ENCODE assay signal across 16 cellular contexts in the genomic region with DNA sequence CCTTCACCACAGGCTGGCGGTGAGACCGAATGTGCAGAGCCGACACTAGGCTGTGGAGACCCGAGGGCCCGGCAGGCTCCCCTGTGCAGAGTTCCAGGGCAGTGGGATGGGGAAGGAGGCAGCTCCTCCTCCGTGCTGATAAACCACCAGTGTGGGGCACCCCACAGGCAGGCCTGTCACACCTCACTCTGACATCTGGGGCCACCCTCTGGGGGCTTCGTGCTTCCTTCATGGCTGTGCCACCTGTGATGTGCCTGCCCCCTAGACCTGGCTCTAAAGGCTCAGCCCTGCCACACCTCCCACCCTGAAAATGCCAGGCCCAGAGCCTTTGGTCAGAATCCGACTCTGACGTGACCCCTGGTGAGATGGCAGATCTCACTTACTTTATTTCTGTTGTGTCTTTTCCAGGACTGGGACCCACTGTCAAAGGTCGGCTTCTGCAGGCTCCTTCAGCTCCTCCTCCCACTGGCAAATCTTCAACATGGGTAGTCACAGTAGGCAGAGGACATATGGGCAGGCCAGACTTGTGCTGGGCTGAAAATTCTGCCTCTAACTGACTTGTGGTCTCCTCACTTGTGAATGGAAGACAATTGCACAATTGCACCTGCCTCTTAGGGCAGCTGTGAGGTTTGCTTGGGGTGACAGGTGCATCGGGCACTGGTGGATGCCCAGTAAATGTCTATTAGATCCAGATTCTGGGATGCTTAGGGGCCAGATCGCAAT.
"Had no signal": no experiment of that assay in that cellular context is flagged by ENCODE, and none has a peak within 500 bp of the region (broad histone marks: within the 10 kb centered on the region; RNA-seq: fewer than 3 reads in every experiment).

No MANE protein-coding gene starts in this region.

- H3K4me3 ChIP-seq: colonic mucosa, esophagus muscularis mucosa, prostate gland, smooth muscle cell, tibial nerve, uterus had no signal

- H3K4me2 ChIP-seq: smooth muscle cell had no signal

- H3K4me1 ChIP-seq: colonic mucosa, prostate gland, uterus had no signal

- H3K36me3 ChIP-seq: colonic mucosa, esophagus muscularis mucosa, prostate gland, tibial nerve, uterus had no signal

- FAIRE-seq: islet of Langerhans had no signal

- ATAC-seq: activated CD4-positive, alpha-beta T cell treated with anti-CD3 and anti-CD28 coated beads for 36 hours; activated T-cell treated with anti-CD3 and anti-CD28 coated beads, Interleukin-2, amount 50 U/mL, for 4 hours had no signal

- H3K9me3 ChIP-seq: colonic mucosa, esophagus muscularis mucosa, prostate gland, tibial nerve, uterus had no signal

- H3K27me3 ChIP-seq: colonic mucosa, esophagus muscularis mucosa, tibial nerve, uterus had no signal

- DNase-seq: activated CD4-positive, alpha-beta memory T cell treated with anti-CD3 and anti-CD28 coated beads, Interleukin-2, amount 10 ng/mL, durations not matched to agents 7 days and 5 days; activated CD4-positive, alpha-beta T cell treated with anti-CD3 and anti-CD28 coated beads for 36 hours; activated effector memory CD4-positive, alpha-beta T cell treated with Interleukin-2 at 50 U/mL for 16 hours; activated T-cell treated with anti-CD3 and anti-CD28 coated beads, Interleukin-2, amount 50 U/mL, for 4 hours; colonic mucosa; occipital lobe; right cardiac atrium; stimulated activated CD4-positive, alpha-beta T cell treated with anti-CD3 and anti-CD28 coated beads, Interleukin-4, amount 100 ng/mL, for 4 hours; stimulated activated CD8-positive, alpha-beta memory T cell treated with anti-CD3 and anti-CD28 coated beads, Interleukin-4, amount 100 ng/mL, for 48 hours; stimulated activated naive CD4-positive, alpha-beta T cell treated with Interleukin-2 at 50 U/mL for 16 hours had no signal

- H3K27ac ChIP-seq: colonic mucosa, esophagus muscularis mucosa, prostate gland, tibial nerve, uterus had no signal
